7 cellular contexts compared by ENCODE assay signal in the genomic region with DNA sequence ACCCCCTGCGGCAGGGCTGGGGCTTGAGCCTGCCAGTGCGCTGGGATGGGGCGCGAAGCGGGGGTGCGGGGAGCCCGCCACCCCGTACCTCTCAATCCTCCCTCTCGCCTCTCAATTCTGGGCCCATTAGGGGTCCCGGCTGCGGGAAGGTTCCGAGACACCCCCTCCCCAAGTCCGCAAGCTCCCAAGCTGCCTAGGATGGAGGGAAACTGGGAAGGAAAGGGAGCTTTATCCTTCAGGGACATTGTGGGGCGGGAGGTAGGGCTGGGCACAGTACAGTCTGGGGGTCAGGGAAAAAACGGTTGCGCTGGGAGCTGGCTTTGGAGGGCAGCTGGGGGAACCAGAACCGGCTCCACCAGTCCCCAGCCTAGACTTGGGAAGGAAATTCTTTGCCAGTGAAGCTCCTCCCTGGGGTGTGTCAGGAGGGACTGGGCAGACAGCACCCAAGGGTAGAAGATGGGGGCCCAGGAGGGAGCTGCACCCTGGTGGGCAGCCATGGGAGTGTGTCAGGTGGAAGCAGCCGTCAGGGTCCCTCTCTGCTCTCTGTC. TPM values are rescaled to one million over a fixed set of nuclear protein-coding genes. Genes with fewer than 3 reads are reported as not detected.
DNase-seq lines count a peak whose midpoint lies in the region; ATAC-seq, FAIRE-seq and TF ChIP-seq lines count a peak whose summit lies in the region.

No MANE protein-coding gene starts in this region.

- no TSS peak for BruUV-seq in HepG2 (replicated peaks; lab: Mats Ljungman, UMichigan)

- DNase-seq in LoVo (ENCODE audit: low spot score) (peak; percentile 71), colonic mucosa (peak; percentile 83), HepG2 (ENCODE audit: low spot score) (no peak), suprapubic skin (ENCODE audit: low spot score in 2 of 2) (peak; percentile 59 to 72), NCI-H526 treated with DMSO at 0.1 percent for 48 hours (lab: John Stamatoyannopoulos, UW) (no peak), brain microvascular endothelial cell (no peak), BE2C (no peak)

- TF ChIP-seq CTCF in colonic mucosa (IDR thresholded peaks at IDR 0.05) (no peak), HepG2 (CRISPR knock-in tag; IDR thresholded peaks at IDR 0.05) (no peak), suprapubic skin (IDR thresholded peaks at IDR 0.05) (no peak), brain microvascular endothelial cell (IDR thresholded peaks at IDR 0.05; ENCODE audit: low read depth, low read length, missing control alignments) (no peak), BE2C (IDR thresholded peaks at IDR 0.05; ENCODE audit: low read depth, low read length) (no peak)

- H3K4me3 ChIP-seq in colonic mucosa (peak overlapping the region; percentile 31), HepG2 (replicated peaks in 1 of 3; ENCODE audit: insufficient read depth in 1 of 3, low read depth in 2 of 3, low read length in 3 of 3) (no peak overlapping the region), suprapubic skin (peak overlapping the region; percentile 58), brain microvascular endothelial cell (ENCODE audit: low read depth, low read length) (no peak overlapping the region), BE2C (ENCODE audit: low read depth, low read length) (no peak overlapping the region)

- TF ChIP-seq POLR2A in HepG2 (IDR thresholded peaks at IDR 0.05; ENCODE audit: insufficient read depth in 1 of 2, low read depth in 2 of 2, low read length in 2 of 2) (no peak), suprapubic skin (IDR thresholded peaks at IDR 0.05) (no peak)

- CTCF ChIA-PET in HepG2 (lab: Yijun Ruan, JAX; ENCODE audit: low intra/inter-chr PET ratio, low total read pairs) = no interaction called here

- no peaks in the 10 kb centered on the region for H3K36me3 ChIP-seq in colonic mucosa
- H3K36me3 ChIP-seq in HepG2 (replicated peaks in 1 of 2; ENCODE audit: control insufficient read depth in 1 of 2, insufficient read depth in 2 of 2, low read length in 2 of 2) = no peaks in the 10 kb centered on the region
- peaks cover 7% of the 10 kb centered on the region for H3K36me3 ChIP-seq in suprapubic skin
- H3K36me3 ChIP-seq in brain microvascular endothelial cell (replicated peaks) = no peaks in the 10 kb centered on the region
- H3K36me3 ChIP-seq in BE2C = no peaks in the 10 kb centered on the region

- peaks cover 12% of the 10 kb centered on the region for H3K27me3 ChIP-seq in colonic mucosa
- H3K27me3 ChIP-seq in HepG2 (ENCODE audit: control insufficient read depth in 1 of 2, insufficient read depth in 2 of 2, low read length in 2 of 2) = peaks cover 10 to 32% of the 10 kb centered on the region in 2 experiments; a peak in 3 of 5 replicates
- H3K27me3 ChIP-seq in suprapubic skin = peaks cover 22% of the 10 kb centered on the region
- H3K27me3 ChIP-seq in brain microvascular endothelial cell (replicated peaks) = peaks cover 30% of the 10 kb centered on the region
- peaks cover 16% of the 10 kb centered on the region for H3K27me3 ChIP-seq in BE2C

- H3K4me2 ChIP-seq in HepG2 (ENCODE audit: low read depth, low read length) = no peak overlapping the region

- in situ Hi-C loops in HepG2 (cut with HindIII; ENCODE audit: extremely low pct_ligation_motif_present, low pct_unique_long_range_greater_than_20kb) (no loop called here), brain microvascular endothelial cell (cut with HindIII; ENCODE audit: low pct_ligation_motif_present, low sequenced_read_pairs) (no loop called here)

- WGBS in HepG2 (ENCODE audit: low lambda C conversion rate) = 37% methylated on average over 9 of the region's 18 CpGs
- WGBS in suprapubic skin = 2% methylated on average over 5 of the region's 18 CpGs

- TF ChIP-seq RAD21 in HepG2 (CRISPR knock-in tag; IDR thresholded peaks at IDR 0.05) = no peak

- POLR2A ChIA-PET in HepG2 (lab: Yijun Ruan, JAX) = no interaction called here

- no peak for FAIRE-seq in HepG2 (lab: Jason Lieb, UNC)

- H3K9me3 ChIP-seq in colonic mucosa (no peaks in the 10 kb centered on the region), HepG2 (ENCODE audit: low read length) (no peaks in the 10 kb centered on the region), suprapubic skin (no peaks in the 10 kb centered on the region), BE2C (no peaks in the 10 kb centered on the region)

- intact Hi-C loops in colonic mucosa (cut with DNase I) = no loop called here
- intact Hi-C loops in HepG2 (cut with micrococcal nuclease; ENCODE audit: unreplicated experiment) = no loop called here

- no peaks in the 10 kb centered on the region for H3K79me2 ChIP-seq in HepG2 (ENCODE audit: insufficient read depth, low read length)

- TF ChIP-seq EP300 in HepG2 (IDR thresholded peaks at IDR 0.05; ENCODE audit: low read depth in 2 of 2, low read length in 2 of 2) = no peak
- TF ChIP-seq EP300 in HepG2 (CRISPR knock-in tag; IDR thresholded peaks at IDR 0.05; ENCODE audit: borderline replicate concordance) = no peak
- TF ChIP-seq EP300 in suprapubic skin (IDR thresholded peaks at IDR 0.05) = no peak

- H3K4me1 ChIP-seq in colonic mucosa = no peaks in the 10 kb centered on the region
- no peaks in the 10 kb centered on the region for H3K4me1 ChIP-seq in HepG2 (ENCODE audit: insufficient read depth, low read length)
- peaks cover 68% of the 10 kb centered on the region for H3K4me1 ChIP-seq in suprapubic skin
- no peaks in the 10 kb centered on the region for H3K4me1 ChIP-seq in BE2C

- H3K9ac ChIP-seq in colonic mucosa (ENCODE audit: low read depth in 2 of 2, low read length in 2 of 2) (peak overlapping the region in 1 of 2 donors; percentile 53), HepG2 (ENCODE audit: insufficient read depth, low read depth, low read length) (no peak overlapping the region)

- no peak overlapping the region for H2AFZ ChIP-seq in HepG2 (ENCODE audit: low read length)

- H3K27ac ChIP-seq in colonic mucosa (peak overlapping the region; percentile 58), HepG2 (ENCODE audit: extremely low read length, insufficient read depth, low read length) (no peak overlapping the region), suprapubic skin (peak overlapping the region; percentile 97), brain microvascular endothelial cell (no peak overlapping the region)

- ATAC-seq in HepG2 = peak; percentile 31; the same call in 2 of the 3 replicates

- no peaks in the 10 kb centered on the region for H4K20me1 ChIP-seq in HepG2 (ENCODE audit: insufficient read depth, low read length)

RNA-seq across cellular contexts. Expression of a gene that starts 0.9 kb away (rescaled TPM):
- total RNA-seq in colonic mucosa = 10 to 100 TPM in 1 of 2 donors, 1 to 10 TPM in 1; 7.5 to 20.7 TPM
- total RNA-seq in HepG2 (2016; rRNA removed; fragmentation: Illumina TruSeq; extraction: Trizol) = not detected in 2 replicates
- not detected in 2 replicates for total RNA-seq in HepG2 (2016; cell fraction: cytosol; rRNA removed; fragmentation: Illumina TruSeq; extraction: Trizol; ENCODE audit: low read depth)
- total RNA-seq in HepG2 (2016; cell fraction: insoluble cytoplasmic fraction; rRNA removed; fragmentation: Illumina TruSeq; extraction: Trizol) = not detected in 2 replicates
- not detected in 2 replicates for total RNA-seq in HepG2 (2016; cell fraction: membrane; rRNA removed; fragmentation: Illumina TruSeq; extraction: Trizol)
- total RNA-seq in HepG2 (2016; cell fraction: nucleus; rRNA removed; fragmentation: Illumina TruSeq; extraction: Trizol) = not detected in 2 replicates
- not detected in 2 replicates for polyA plus RNA-seq in HepG2 (2011; rRNA removed)
- not detected in 2 replicates for polyA plus RNA-seq in HepG2 (2011; cell fraction: cytosol; rRNA removed)
- polyA plus RNA-seq in HepG2 (2011; cell fraction: nucleus; rRNA removed) = not detected in 2 replicates
- polyA plus RNA-seq in HepG2 (2012) = not detected in 2 replicates
- not detected in 2 replicates for polyA plus RNA-seq in HepG2 (2016; cell fraction: cytosol; fragmentation: Illumina TruSeq; extraction: Trizol; ENCODE audit: low read depth)
- not detected in 2 replicates for polyA plus RNA-seq in HepG2 (2016; cell fraction: insoluble cytoplasmic fraction; fragmentation: Illumina TruSeq; extraction: Trizol; ENCODE audit: low read depth)
- polyA plus RNA-seq in HepG2 (2016; cell fraction: membrane; fragmentation: Illumina TruSeq; extraction: Trizol; ENCODE audit: low read depth) = not detected in 2 replicates
- not detected in 2 replicates for polyA plus RNA-seq in HepG2 (2016; cell fraction: nucleus; fragmentation: Illumina TruSeq; extraction: Trizol; ENCODE audit: insufficient read depth, low read depth)
- polyA minus RNA-seq in HepG2 (2011; rRNA and poly(A)+ RNA removed; ENCODE audit: low replicate concordance) = 32.8 TPM in 1 of 2 replicates, not detected in the other
- polyA minus RNA-seq in HepG2 (2011; cell fraction: cytosol; rRNA and poly(A)+ RNA removed) = not detected in 2 replicates
- not detected in 2 replicates for polyA minus RNA-seq in HepG2 (2011; cell fraction: nucleus; rRNA and poly(A)+ RNA removed)
- total RNA-seq in suprapubic skin = 100 to 1,000 TPM in 3 of 4 donors, 10 to 100 TPM in 1; 76.0 to 268 (median 186) TPM
- not detected for polyA plus RNA-seq in BE2C (2012; ENCODE audit: insufficient read depth, insufficient read length, low read depth)

RNA-seq across cellular contexts. Expression of a gene that starts 10.9 kb away (rescaled TPM):
- total RNA-seq in colonic mucosa (1 to 10 TPM; 2.3 to 3.5 TPM), HepG2 (2016; rRNA removed; fragmentation: Illumina TruSeq; extraction: Trizol) (not detected in 2 replicates), suprapubic skin (10 to 100 TPM in 3 of 4 donors, 1 to 10 TPM in 1; 5.3 to 15.2 (median 11.8) TPM)
- not detected in 2 replicates for total RNA-seq in HepG2 (2016; cell fraction: cytosol; rRNA removed; fragmentation: Illumina TruSeq; extraction: Trizol; ENCODE audit: low read depth)
- total RNA-seq in HepG2 (2016; cell fraction: insoluble cytoplasmic fraction; rRNA removed; fragmentation: Illumina TruSeq; extraction: Trizol) = not detected in 2 replicates
- total RNA-seq in HepG2 (2016; cell fraction: membrane; rRNA removed; fragmentation: Illumina TruSeq; extraction: Trizol) = not detected in 2 replicates
- not detected in 2 replicates for total RNA-seq in HepG2 (2016; cell fraction: nucleus; rRNA removed; fragmentation: Illumina TruSeq; extraction: Trizol)
- polyA plus RNA-seq in HepG2 (2011; rRNA removed) = not detected in 2 replicates
- not detected in 2 replicates for polyA plus RNA-seq in HepG2 (2011; cell fraction: cytosol; rRNA removed)
- polyA plus RNA-seq in HepG2 (2011; cell fraction: nucleus; rRNA removed) = 0.12 TPM in 1 of 2 replicates, not detected in the other
- not detected in 2 replicates for polyA plus RNA-seq in HepG2 (2012)
- not detected in 2 replicates for polyA plus RNA-seq in HepG2 (2016; cell fraction: cytosol; fragmentation: Illumina TruSeq; extraction: Trizol; ENCODE audit: low read depth)
- not detected in 2 replicates for polyA plus RNA-seq in HepG2 (2016; cell fraction: insoluble cytoplasmic fraction; fragmentation: Illumina TruSeq; extraction: Trizol; ENCODE audit: low read depth)
- polyA plus RNA-seq in HepG2 (2016; cell fraction: membrane; fragmentation: Illumina TruSeq; extraction: Trizol; ENCODE audit: low read depth) = not detected in 2 replicates
- not detected in 2 replicates for polyA plus RNA-seq in HepG2 (2016; cell fraction: nucleus; fragmentation: Illumina TruSeq; extraction: Trizol; ENCODE audit: insufficient read depth, low read depth)
- 0.14 TPM in 1 of 2 replicates, not detected in the other for polyA minus RNA-seq in HepG2 (2011; rRNA and poly(A)+ RNA removed; ENCODE audit: low replicate concordance)
- not detected in 2 replicates for polyA minus RNA-seq in HepG2 (2011; cell fraction: cytosol; rRNA and poly(A)+ RNA removed)
- not detected in 2 replicates for polyA minus RNA-seq in HepG2 (2011; cell fraction: nucleus; rRNA and poly(A)+ RNA removed)
- 0.56 TPM for polyA plus RNA-seq in BE2C (2012; ENCODE audit: insufficient read depth, insufficient read length, low read depth)

RNA-seq across cellular contexts. Expression of a gene that starts 22.4 kb away (rescaled TPM):
- under 1 TPM; 0.08 to 0.44 TPM for total RNA-seq in colonic mucosa
- not detected in 2 replicates for total RNA-seq in HepG2 (2016; rRNA removed; fragmentation: Illumina TruSeq; extraction: Trizol)
- total RNA-seq in HepG2 (2016; cell fraction: cytosol; rRNA removed; fragmentation: Illumina TruSeq; extraction: Trizol; ENCODE audit: low read depth) = not detected in 2 replicates
- not detected in 2 replicates for total RNA-seq in HepG2 (2016; cell fraction: insoluble cytoplasmic fraction; rRNA removed; fragmentation: Illumina TruSeq; extraction: Trizol)
- not detected in 2 replicates for total RNA-seq in HepG2 (2016; cell fraction: membrane; rRNA removed; fragmentation: Illumina TruSeq; extraction: Trizol)
- total RNA-seq in HepG2 (2016; cell fraction: nucleus; rRNA removed; fragmentation: Illumina TruSeq; extraction: Trizol) = not detected in 2 replicates
- not detected in 2 replicates for polyA plus RNA-seq in HepG2 (2011; rRNA removed)
- not detected in 2 replicates for polyA plus RNA-seq in HepG2 (2011; cell fraction: cytosol; rRNA removed)
- polyA plus RNA-seq in HepG2 (2011; cell fraction: nucleus; rRNA removed) = not detected in 2 replicates
- not detected in 2 replicates for polyA plus RNA-seq in HepG2 (2012)
- polyA plus RNA-seq in HepG2 (2016; cell fraction: cytosol; fragmentation: Illumina TruSeq; extraction: Trizol; ENCODE audit: low read depth) = not detected in 2 replicates
- polyA plus RNA-seq in HepG2 (2016; cell fraction: insoluble cytoplasmic fraction; fragmentation: Illumina TruSeq; extraction: Trizol; ENCODE audit: low read depth) = not detected in 2 replicates
- polyA plus RNA-seq in HepG2 (2016; cell fraction: membrane; fragmentation: Illumina TruSeq; extraction: Trizol; ENCODE audit: low read depth) = not detected in 2 replicates
- polyA plus RNA-seq in HepG2 (2016; cell fraction: nucleus; fragmentation: Illumina TruSeq; extraction: Trizol; ENCODE audit: insufficient read depth, low read depth) = not detected in 2 replicates
- polyA minus RNA-seq in HepG2 (2011; rRNA and poly(A)+ RNA removed; ENCODE audit: low replicate concordance) = 0.14 TPM in 1 of 2 replicates, not detected in the other
- polyA minus RNA-seq in HepG2 (2011; cell fraction: cytosol; rRNA and poly(A)+ RNA removed) = not detected in 2 replicates
- not detected in 2 replicates for polyA minus RNA-seq in HepG2 (2011; cell fraction: nucleus; rRNA and poly(A)+ RNA removed)
- total RNA-seq in suprapubic skin = 10 to 100 TPM; 13.7 to 41.4 (median 35.5) TPM
- 0.15 TPM for polyA plus RNA-seq in BE2C (2012; ENCODE audit: insufficient read depth, insufficient read length, low read depth)

RNA-seq across cellular contexts. Expression of a gene that starts 27.1 kb away (rescaled TPM):
- under 1 TPM in 1 of 2 donors, not detected in 1; 0.42 TPM for total RNA-seq in colonic mucosa
- total RNA-seq in HepG2 (2016; rRNA removed; fragmentation: Illumina TruSeq; extraction: Trizol) = not detected in 2 replicates
- total RNA-seq in HepG2 (2016; cell fraction: cytosol; rRNA removed; fragmentation: Illumina TruSeq; extraction: Trizol; ENCODE audit: low read depth) = not detected in 2 replicates
- total RNA-seq in HepG2 (2016; cell fraction: insoluble cytoplasmic fraction; rRNA removed; fragmentation: Illumina TruSeq; extraction: Trizol) = not detected in 2 replicates
- not detected in 2 replicates for total RNA-seq in HepG2 (2016; cell fraction: membrane; rRNA removed; fragmentation: Illumina TruSeq; extraction: Trizol)
- not detected in 2 replicates for total RNA-seq in HepG2 (2016; cell fraction: nucleus; rRNA removed; fragmentation: Illumina TruSeq; extraction: Trizol)
- polyA plus RNA-seq in HepG2 (2011; rRNA removed) = not detected in 2 replicates
- not detected in 2 replicates for polyA plus RNA-seq in HepG2 (2011; cell fraction: cytosol; rRNA removed)
- not detected in 2 replicates for polyA plus RNA-seq in HepG2 (2011; cell fraction: nucleus; rRNA removed)
- polyA plus RNA-seq in HepG2 (2012) = not detected in 2 replicates
- polyA plus RNA-seq in HepG2 (2016; cell fraction: cytosol; fragmentation: Illumina TruSeq; extraction: Trizol; ENCODE audit: low read depth) = not detected in 2 replicates
- not detected in 2 replicates for polyA plus RNA-seq in HepG2 (2016; cell fraction: insoluble cytoplasmic fraction; fragmentation: Illumina TruSeq; extraction: Trizol; ENCODE audit: low read depth)
- polyA plus RNA-seq in HepG2 (2016; cell fraction: membrane; fragmentation: Illumina TruSeq; extraction: Trizol; ENCODE audit: low read depth) = not detected in 2 replicates
- not detected in 2 replicates for polyA plus RNA-seq in HepG2 (2016; cell fraction: nucleus; fragmentation: Illumina TruSeq; extraction: Trizol; ENCODE audit: insufficient read depth, low read depth)
- 16.6 TPM in 1 of 2 replicates, not detected in the other for polyA minus RNA-seq in HepG2 (2011; rRNA and poly(A)+ RNA removed; ENCODE audit: low replicate concordance)
- polyA minus RNA-seq in HepG2 (2011; cell fraction: cytosol; rRNA and poly(A)+ RNA removed) = not detected in 2 replicates
- not detected in 2 replicates for polyA minus RNA-seq in HepG2 (2011; cell fraction: nucleus; rRNA and poly(A)+ RNA removed)
- total RNA-seq in suprapubic skin = 100 to 1,000 TPM in 2 of 4 donors, 10 to 100 TPM in 2; 45.8 to 164 (median 123) TPM
- 0.43 TPM for polyA plus RNA-seq in BE2C (2012; ENCODE audit: insufficient read depth, insufficient read length, low read depth)

Comparison
In these comparisons a context has a peak if more than half of its experiments do, and no peak if none do; other contexts are left out.
1. DNase-seq: peak in LoVo (single experiment), colonic mucosa (single experiment) and suprapubic skin (2 of 2); none in HepG2 (single experiment), NCI-H526 treated with DMSO at 0.1 percent for 48 hours (single experiment), brain microvascular endothelial cell (single experiment) and BE2C (single experiment).
2. H3K27ac ChIP-seq: peak in colonic mucosa (single experiment) and suprapubic skin (single experiment); none in HepG2 (single experiment) and brain microvascular endothelial cell (single experiment).
3. H3K4me3 ChIP-seq: peak in colonic mucosa (single experiment) and suprapubic skin (single experiment); none in HepG2 (0 of 3), brain microvascular endothelial cell (single experiment) and BE2C (single experiment).
4. RNA of a gene that starts 0.9 kb away (total RNA-seq): 76.0 to 268 TPM in suprapubic skin and 7.5 to 20.7 TPM in colonic mucosa; not detected in HepG2; every median in the first group is over 4 times any median in the second.
5. RNA of a gene that starts 22.4 kb away (total RNA-seq): 13.7 to 41.4 TPM in suprapubic skin; 0.08 to 0.44 TPM in colonic mucosa and not detected in HepG2; every median in the first group is over 10 times any median in the second.